ENCODE assay signal across 24 cellular contexts in genomic region chr12:127236491-127236890, GRCh38.
"Had no signal": no experiment of that assay in that cellular context is flagged by ENCODE, and none has a peak within 500 bp of the region (broad histone marks: within the 10 kb centered on the region; RNA-seq: fewer than 3 reads in every experiment).

No MANE protein-coding gene starts in this region.

- H3K4me1 ChIP-seq: SJCRH30 had no signal

- DNase-seq: activated CD4-positive, alpha-beta memory T cell treated with anti-CD3 and anti-CD28 coated beads for 36 hours; activated CD4-positive, alpha-beta T cell treated with anti-CD3 and anti-CD28 coated beads for 36 hours; activated CD4-positive, alpha-beta T cell treated with anti-CD3 and anti-CD28 coated beads, Interleukin-2, amount 10 ng/mL, durations not matched to agents 7 days and 5 days; activated CD8-positive, alpha-beta memory T cell treated with anti-CD3 and anti-CD28 coated beads, Interleukin-2, amount 10 ng/mL, durations not matched to agents 7 days and 5 days; activated CD8-positive, alpha-beta memory T cell treated with anti-CD3 and anti-CD28 coated beads, Interleukin-2, amount 50 U/mL, for 48 hours; activated effector memory CD4-positive, alpha-beta T cell treated with Interleukin-2 at 50 U/mL for 16 hours; activated naive CD4-positive, alpha-beta T cell treated with anti-CD3 and anti-CD28 coated beads, Interleukin-2, amount 10 ng/mL, durations not matched to agents 7 days and 5 days; activated naive CD8-positive, alpha-beta T cell treated with anti-CD3 and anti-CD28 coated beads, Interleukin-2, amount 50 U/mL, for 24 hours; activated T-cell treated with anti-CD3 and anti-CD28 coated beads, Interleukin-2, amount 50 U/mL, for 48 hours; anterior cingulate cortex; NCI-H1105; NCI-H1417 treated with DMSO at 0.1 percent for 48 hours; NCI-H187 treated with DMSO at 0.1 percent for 48 hours; NCI-H2081; NCI-H226; NCI-H446 treated with DMSO at 0.1 percent for 48 hours; NCI-H524; NCI-H69; SHP77; SJCRH30 had no signal

- H3K27ac ChIP-seq: SJCRH30, SK-N-MC had no signal

- ATAC-seq: activated CD4-positive, alpha-beta T cell treated with anti-CD3 and anti-CD28 coated beads for 36 hours; activated CD4-positive, CD25-positive, alpha-beta regulatory T cell treated with anti-CD3 and anti-CD28 coated beads, Interleukin-2, amount 50 U/mL, for 24 hours; activated CD8-positive, alpha-beta memory T cell treated with anti-CD3 and anti-CD28 coated beads, Interleukin-2, amount 10 ng/mL, durations not matched to agents 7 days and 5 days; activated naive CD8-positive, alpha-beta T cell treated with anti-CD3 and anti-CD28 coated beads, Interleukin-2, amount 50 U/mL, for 24 hours; Panc1; WTC11 had no signal

- H3K27me3 ChIP-seq: SJCRH30 had no signal

- H3K4me3 ChIP-seq: SJCRH30, SK-N-MC had no signal

- H3K9me3 ChIP-seq: SJCRH30 had no signal

- H3K36me3 ChIP-seq: SJCRH30 had no signal
